In genomic region chr1:16521288-16521583, GRCh38 we compare ENCODE assay signal across 28 cellular contexts. TPM values are rescaled to one million over a fixed set of nuclear protein-coding genes. Genes with fewer than 3 reads are reported as not detected.
A peak's percentile ranks its signal among the peaks of the same experiment; 100 is the strongest.
DNase-seq lines count a peak whose midpoint lies in the region; ATAC-seq, FAIRE-seq and TF ChIP-seq lines count a peak whose summit lies in the region.
"Had no signal": no experiment of that assay in that cellular context is flagged by ENCODE, and none has a peak within 500 bp of the region (broad histone marks: within the 10 kb centered on the region; RNA-seq: fewer than 3 reads in every experiment).

No MANE protein-coding gene starts in this region.

- no peak overlapping the region for H2BK20ac ChIP-seq in H1 (ENCODE audit: low read length)

- ATAC-seq in PC-3 (peak; percentile 6; the same call in 1 of the 2 replicates), gastroesophageal sphincter (no peak)
- ATAC-seq: gastrocnemius medialis; natural killer cell; stimulated activated memory B cell treated with anti-CD40 and anti-IgM and Interleukin-4, amounts not matched to agents 10 μg/mL and 1 μg/mL and 100 μg/mL, for 72 hours had no signal

- H4K20me1 ChIP-seq in PC-3 (ENCODE audit: low read length): no peaks in the 10 kb centered on the region
- no peaks in the 10 kb centered on the region for H4K20me1 ChIP-seq in H1 (replicated peaks in 1 of 2; ENCODE audit: control insufficient read depth in 1 of 2, insufficient read depth in 2 of 2, low read length in 2 of 2)
- no peaks in the 10 kb centered on the region for H4K20me1 ChIP-seq in smooth muscle cell (ENCODE audit: low read depth)

- H3K4ac ChIP-seq in H1 (replicated peaks; ENCODE audit: insufficient read length, low read depth, low read length): no peak overlapping the region
- no peak overlapping the region for H3K4ac ChIP-seq in mesendoderm (ENCODE audit: low read depth, low read length)

- H3K56ac ChIP-seq in H1 (replicated peaks; ENCODE audit: insufficient read length, low read depth, low read length) (no peak overlapping the region), mesendoderm (ENCODE audit: low read length) (peak overlapping the region; percentile 71)

- peaks cover 4% of the 10 kb centered on the region; the same call in 1 of the 2 replicates for H3K23me2 ChIP-seq in H1 (ENCODE audit: low read depth, low read length)

- no peaks in the 10 kb centered on the region for H3K9me3 ChIP-seq in PC-3 (ENCODE audit: low read length)
- H3K9me3 ChIP-seq in H1 (ENCODE audit: insufficient read depth in 2 of 2, low read depth in 1 of 2, low read length in 1 of 2): no peaks in the 10 kb centered on the region
- no peaks in the 10 kb centered on the region for H3K9me3 ChIP-seq in smooth muscle cell (replicated peaks; ENCODE audit: low read depth)
- H3K9me3 ChIP-seq in thyroid gland: no peaks in the 10 kb centered on the region
- no peaks in the 10 kb centered on the region for H3K9me3 ChIP-seq in gastroesophageal sphincter
- H3K9me3 ChIP-seq: gastrocnemius medialis, suprapubic skin had no signal

- H4K8ac ChIP-seq in H1 (ENCODE audit: extremely low read depth, insufficient read depth, low read length) (no peak overlapping the region), mesendoderm (ENCODE audit: low read depth, low read length) (no peak overlapping the region)

- H3K79me2 ChIP-seq in PC-3 (ENCODE audit: low read length): no peaks in the 10 kb centered on the region
- H3K79me2 ChIP-seq in H1 (ENCODE audit: control insufficient read depth in 1 of 2, insufficient read depth in 2 of 2, low read length in 2 of 2): no peaks in the 10 kb centered on the region
- H3K79me2 ChIP-seq in mesendoderm (ENCODE audit: control insufficient read depth, insufficient read depth, low read length): no peaks in the 10 kb centered on the region
- H3K79me2 ChIP-seq in smooth muscle cell (ENCODE audit: low read depth): no peaks in the 10 kb centered on the region

- H3K18ac ChIP-seq in H1 (ENCODE audit: extremely low read depth, low read length): no peak overlapping the region
- H3K18ac ChIP-seq in mesendoderm (ENCODE audit: low read length): no peak overlapping the region

- H3K23ac ChIP-seq in H1 (ENCODE audit: insufficient read length) (no peak overlapping the region), mesendoderm (ENCODE audit: low read length) (no peak overlapping the region)

- H2BK120ac ChIP-seq in H1 (replicated peaks; ENCODE audit: low read depth, low read length) (no peak overlapping the region), mesendoderm (ENCODE audit: low read depth, low read length) (no peak overlapping the region)

- H3K27ac ChIP-seq in PC-3 (ENCODE audit: low read length) (no peak overlapping the region), H1 (ENCODE audit: low read depth, low read length) (no peak overlapping the region), mesendoderm (ENCODE audit: low read depth, low read length) (no peak overlapping the region), smooth muscle cell (ENCODE audit: low read depth) (no peak overlapping the region), thyroid gland (no peak overlapping the region), gastroesophageal sphincter (no peak overlapping the region)
- H3K27ac ChIP-seq: cardiac muscle cell, gastrocnemius medialis, suprapubic skin had no signal

- TF ChIP-seq RAD21 in H1 (IDR thresholded peaks at IDR 0.05 in 1 of 2, conservative IDR thresholded peaks at IDR 0.05 in 1 of 2; ENCODE audit: low read depth in 2 of 2, low read length in 2 of 2): no peak

- H2BK5ac ChIP-seq in H1 (ENCODE audit: low read depth, low read length) (no peak overlapping the region), mesendoderm (ENCODE audit: low read length) (no peak overlapping the region)

- no peaks in the 10 kb centered on the region for H3K9me2 ChIP-seq in PC-3 (replicated peaks; ENCODE audit: low read length)

- peaks cover 25% of the 10 kb centered on the region for H3K27me3 ChIP-seq in PC-3 (ENCODE audit: low read length)
- H3K27me3 ChIP-seq in H1 (replicated peaks in 1 of 4; ENCODE audit: control insufficient read depth in 3 of 4, extremely low read depth in 1 of 4, insufficient read depth in 3 of 4, low read length in 3 of 4): peaks cover 0 to 5% (median 2%) of the 10 kb centered on the region in 4 experiments; a peak in 2 of 7 replicates
- H3K27me3 ChIP-seq in mesendoderm (ENCODE audit: insufficient read depth, low read length, poor library complexity): no peaks in the 10 kb centered on the region
- peaks cover 3% of the 10 kb centered on the region for H3K27me3 ChIP-seq in smooth muscle cell (ENCODE audit: low read depth)
- H3K27me3 ChIP-seq in thyroid gland: peaks cover 7% of the 10 kb centered on the region
- peaks cover 39% of the 10 kb centered on the region for H3K27me3 ChIP-seq in gastroesophageal sphincter

- CTCF ChIA-PET in PC-3 (lab: Charles Lee): no interaction called here
- CTCF ChIA-PET in H1 (lab: Charles Lee; ENCODE audit: partially characterized antibody): no interaction called here

- DNase-seq in PC-3: no peak
- peak in 1 of 2 experiments; percentile 52 for DNase-seq in H1 (ENCODE audit: low read depth in 1 of 2, low spot score in 2 of 2)
- no peak for DNase-seq in mesendoderm
- DNase-seq in smooth muscle cell (lab: John Stamatoyannopoulos, UW; ENCODE audit: unreplicated experiment): no peak
- no peak for DNase-seq in thyroid gland
- no peak for DNase-seq in GM13977 (ENCODE audit: low spot score)
- no peak for DNase-seq in NCI-H69 (lab: John Stamatoyannopoulos, UW)
- DNase-seq: activated CD4-positive, alpha-beta T cell treated with anti-CD3 and anti-CD28 coated beads, Interleukin-2, amount 50 U/mL, for 48 hours; activated CD4-positive, CD25-positive, alpha-beta regulatory T cell; activated effector memory CD4-positive, alpha-beta T cell treated with Interleukin-2 at 50 U/mL for 16 hours; CD4-positive, CD25-positive, alpha-beta regulatory T cell; DMS153; erythroblast; gastrocnemius medialis; GF-D8; KG1; left colon; midbrain; natural killer cell; NCI-H187; NCI-H748 treated with DMSO at 0.1 percent for 48 hours; Right ventricle myocardium superior; small intestine had no signal

- intact Hi-C loops in PC-3 (cut with micrococcal nuclease) (no loop called here), thyroid gland (cut with DNase I) (no loop called here)

- H3K9ac ChIP-seq in PC-3 (ENCODE audit: low read length): no peak overlapping the region
- peak overlapping the region in 1 of 4 experiments; percentile 43; a peak in 1 of 7 replicates for H3K9ac ChIP-seq in H1 (replicated peaks in 1 of 4; ENCODE audit: extremely low read depth in 1 of 4, low read depth in 3 of 4, low read length in 3 of 4)
- H3K9ac ChIP-seq in mesendoderm (ENCODE audit: low read length): peak overlapping the region; percentile 42
- H3K9ac ChIP-seq in smooth muscle cell (ENCODE audit: low read depth): peak overlapping the region; percentile 50

- TF ChIP-seq EP300 in H1 (IDR thresholded peaks at IDR 0.05; ENCODE audit: borderline replicate concordance in 1 of 2, low read depth in 2 of 2, low read length in 2 of 2): no peak
- TF ChIP-seq EP300 in gastroesophageal sphincter (IDR thresholded peaks at IDR 0.05): no peak

- H2AK5ac ChIP-seq in H1 (ENCODE audit: low read depth, low read length): no peak overlapping the region
- H2AK5ac ChIP-seq in mesendoderm (ENCODE audit: low read length): no peak overlapping the region

- H3K4me2 ChIP-seq in PC-3 (ENCODE audit: low read length) (no peak overlapping the region), H1 (ENCODE audit: insufficient read depth in 1 of 2, low read depth in 2 of 2, low read length in 2 of 2) (peak overlapping the region; percentile 64 to 84), mesendoderm (ENCODE audit: low read length) (peak overlapping the region; percentile 21), smooth muscle cell (peak overlapping the region; percentile 87)

- no peak overlapping the region for H3K14ac ChIP-seq in H1 (ENCODE audit: insufficient read length)

- H3K36me3 ChIP-seq in PC-3 (ENCODE audit: low read depth, low read length): no peaks in the 10 kb centered on the region
- no peaks in the 10 kb centered on the region for H3K36me3 ChIP-seq in H1 (ENCODE audit: control insufficient read depth in 2 of 4, insufficient read depth in 4 of 4, low read length in 3 of 4)
- H3K36me3 ChIP-seq in mesendoderm (ENCODE audit: control insufficient read depth, insufficient read depth, low read length): no peaks in the 10 kb centered on the region
- no peaks in the 10 kb centered on the region for H3K36me3 ChIP-seq in smooth muscle cell (ENCODE audit: low read depth)
- no peaks in the 10 kb centered on the region for H3K36me3 ChIP-seq in thyroid gland
- H3K36me3 ChIP-seq in gastroesophageal sphincter: no peaks in the 10 kb centered on the region
- H3K36me3 ChIP-seq: cardiac muscle cell, gastrocnemius medialis, suprapubic skin had no signal

- H3K4me1 ChIP-seq in PC-3 (ENCODE audit: insufficient read depth, low read length) (peaks cover 15% of the 10 kb centered on the region), H1 (replicated peaks in 1 of 4; ENCODE audit: control insufficient read depth in 3 of 4, insufficient read depth in 4 of 4, low read length in 3 of 4) (no peaks in the 10 kb centered on the region), mesendoderm (ENCODE audit: control insufficient read depth, low read depth, low read length) (no peaks in the 10 kb centered on the region), smooth muscle cell (ENCODE audit: low read depth) (peaks cover 6% of the 10 kb centered on the region), thyroid gland (no peaks in the 10 kb centered on the region), gastroesophageal sphincter (no peaks in the 10 kb centered on the region)
- H3K4me1 ChIP-seq: suprapubic skin had no signal

- no TSS peak for BruUV-seq in PC-3 (replicated peaks; lab: Mats Ljungman, UMichigan)

- H3K4me3 ChIP-seq in PC-3 (ENCODE audit: low read length) (no peak overlapping the region), H1 (ENCODE audit: extremely low read depth in 1 of 4, insufficient read depth in 2 of 4, low read depth in 3 of 4, low read length in 4 of 4) (peak overlapping the region; percentile 51 to 76 (median 63)), mesendoderm (ENCODE audit: low read length) (peak overlapping the region; percentile 40), smooth muscle cell (peak overlapping the region; percentile 44), thyroid gland (replicated peaks in 1 of 3) (no peak overlapping the region), gastroesophageal sphincter (no peak overlapping the region)
- H3K4me3 ChIP-seq: cardiac muscle cell, gastrocnemius medialis, suprapubic skin had no signal

- TF ChIP-seq POLR2A in H1 (IDR thresholded peaks at IDR 0.05; ENCODE audit: control extremely low read depth in 1 of 2, low read depth in 2 of 2, low read length in 2 of 2) (no peak), thyroid gland (IDR thresholded peaks at IDR 0.05) (no peak), gastroesophageal sphincter (IDR thresholded peaks at IDR 0.05) (no peak)

- H4K5ac ChIP-seq in H1 (ENCODE audit: insufficient read length, low read depth, low read length) (no peak overlapping the region), mesendoderm (ENCODE audit: low read length) (no peak overlapping the region)

- 10% methylated on average over 12 of the region's 12 CpGs; no CpG with 5 or more reads in 1 of the 2 experiments for WGBS in H1 (ENCODE audit: extremely low coverage in 1 of 2, insufficient coverage in 1 of 2, insufficient read length in 1 of 2, insufficient replicate concordance in 2 of 2, low coverage in 1 of 2, low lambda C conversion rate in 2 of 2, missing lambda C conversion rate in 1 of 2), 2 experiments
- WGBS in mesendoderm (ENCODE audit: extremely low coverage, insufficient coverage, low lambda C conversion rate): no CpG with 5 or more reads among the region's 12 CpGs
- WGBS in smooth muscle cell (ENCODE audit: low lambda C conversion rate): 8% methylated on average over 12 of the region's 12 CpGs
- WGBS in thyroid gland, 2 donors: 48 to 53% methylated on average over 10 to 12 of the region's 12 CpGs
- 30% methylated on average over 2 of the region's 12 CpGs; no CpG with 5 or more reads in 1 of the 2 donors for WGBS in gastroesophageal sphincter (ENCODE audit: low coverage in 1 of 2), 2 donors

- in situ Hi-C loops in GM13977 (cut with MboI; ENCODE audit: low pct_unique_long_range_greater_than_20kb, low sequenced_read_pairs, unreplicated experiment): no loop called here

- H2BK12ac ChIP-seq in H1 (ENCODE audit: low read depth, low read length): no peak overlapping the region

- H2BK15ac ChIP-seq in H1 (ENCODE audit: low read length) (no peak overlapping the region), mesendoderm (replicated peaks; ENCODE audit: low read depth) (no peak overlapping the region)

- peaks cover 3% of the 10 kb centered on the region for H3F3A ChIP-seq in PC-3 (ENCODE audit: low read length, unreplicated experiment)
- peaks cover 5% of the 10 kb centered on the region for H3F3A ChIP-seq in smooth muscle cell (ENCODE audit: low read depth)

- H4K91ac ChIP-seq in H1 (replicated peaks; ENCODE audit: insufficient read length, low read length): no peak overlapping the region

- TF ChIP-seq CTCF in PC-3 (conservative IDR thresholded peaks at IDR 0.05; ENCODE audit: low read depth, low read length) (no peak), H1 (IDR thresholded peaks at IDR 0.05; ENCODE audit: control extremely low read depth in 1 of 3, insufficient read depth in 1 of 3, low read depth in 1 of 3, low read length in 3 of 3) (no peak), smooth muscle cell (IDR thresholded peaks at IDR 0.05; ENCODE audit: borderline replicate concordance, insufficient read depth, poor library complexity, severe bottlenecking) (no peak), thyroid gland (IDR thresholded peaks at IDR 0.05) (no peak), gastroesophageal sphincter (IDR thresholded peaks at IDR 0.05) (no peak), GM13977 (IDR thresholded peaks at IDR 0.05; ENCODE audit: extremely low read depth, insufficient read depth, missing control alignments) (no peak)

- POLR2A ChIA-PET in PC-3 (lab: Charles Lee; ENCODE audit: unreplicated experiment) (interaction anchor here (0.6 kb wide), 2 partner anchors 384 to 842 kb away, joined by 5 to 6 read pairs; no protein-coding TSS in a partner anchor), H1 (lab: Charles Lee; ENCODE audit: partially characterized antibody) (interaction anchor here (1.1 to 1.3 kb wide), 2 partner anchors 19 to 100 kb away, joined by 3 read pairs; no protein-coding TSS in a partner anchor)

- H3K79me1 ChIP-seq in H1 (ENCODE audit: low read depth, low read length) (no peaks in the 10 kb centered on the region), mesendoderm (ENCODE audit: low read length) (no peaks in the 10 kb centered on the region)

- no peak for FAIRE-seq in H1 (lab: Jason Lieb, UNC)
- FAIRE-seq: small intestine had no signal

- no peak overlapping the region for H2AFZ ChIP-seq in PC-3 (ENCODE audit: low read length)
- peak overlapping the region; percentile 3 for H2AFZ ChIP-seq in H1 (ENCODE audit: low read length)
- peak overlapping the region; percentile 97 for H2AFZ ChIP-seq in smooth muscle cell (ENCODE audit: low read depth)

RNA-seq across cellular contexts. Expression of gene RNU1-1, which starts 7.2 kb away (rescaled TPM):
- total RNA-seq in PC-3 (2014; rRNA removed) (under 0.01 TPM in 2 replicates), smooth muscle cell (under 0.01 TPM in 2 replicates), thyroid gland (under 1 TPM; under 0.01 TPM), gastroesophageal sphincter (under 1 TPM in 3 of 4 donors, not detected in 1; under 0.01 TPM)
- 1,303 and 1,497 TPM in 2 replicates for total RNA-seq in H1 (2021; fragmentation: NEBNext Ultra II Directional; extraction: Animal tissue kit (Norgen Biotek cat#: 25700))
- polyA plus RNA-seq in H1 (2011; rRNA removed) (under 0.01 and 145 TPM in 2 replicates), smooth muscle cell (4.2 and 6.4 TPM in 2 replicates)
- under 0.01 TPM for polyA plus RNA-seq in H1 (2011; cell fraction: cytosol; rRNA removed)
- under 0.01 TPM for polyA plus RNA-seq in H1 (2011; cell fraction: nucleus; rRNA removed)
- polyA plus RNA-seq in H1 (2012, experiment 1 of 2): 20.3 to 94.3 TPM in 2 of 4 replicates, not detected in the others
- not detected for polyA plus RNA-seq in H1 (2012, experiment 2 of 2)
- not detected for polyA plus RNA-seq in H1 (2013, experiment 1 of 2)
- not detected for polyA plus RNA-seq in H1 (2013, experiment 2 of 2)
- polyA minus RNA-seq in H1 (2011; rRNA and poly(A)+ RNA removed): 10,411 and 22,262 TPM in 2 replicates
- 63,669 TPM for polyA minus RNA-seq in H1 (2011; cell fraction: cytosol; rRNA and poly(A)+ RNA removed)
- 43,973 TPM for polyA minus RNA-seq in H1 (2011; cell fraction: nucleus; rRNA and poly(A)+ RNA removed)
- polyA plus RNA-seq in mesendoderm (2013, experiment 1 of 2): not detected
- not detected for polyA plus RNA-seq in mesendoderm (2013, experiment 2 of 2)
- polyA plus RNA-seq: adipose tissue, cardiac muscle cell, small intestine had no signal

Comparison
In these comparisons a context has a peak if more than half of its experiments do, and no peak if none do; other contexts are left out.
1. H3K4me3 ChIP-seq: peak in H1 (4 of 4), mesendoderm (single experiment) and smooth muscle cell (single experiment); none in PC-3 (single experiment), thyroid gland (0 of 3) and gastroesophageal sphincter (0 of 2).
2. RNA of gene RNU1-1, which starts 7.2 kb away (total RNA-seq): 1,303 to 1,497 TPM in H1; under 0.01 TPM in PC-3, under 0.01 TPM in smooth muscle cell, under 0.01 TPM in thyroid gland and under 0.01 TPM in gastroesophageal sphincter; every median in the first group is over 1,000 times any median in the second.